Comparison of ENCODE assay signal across 8 cellular contexts in genomic region chr12:91382081-91382543, GRCh38.
A peak's percentile ranks its signal among the peaks of the same experiment; 100 is the strongest.
DNase-seq lines count a peak whose midpoint lies in the region; ATAC-seq, FAIRE-seq and TF ChIP-seq lines count a peak whose summit lies in the region.

No MANE protein-coding gene starts in this region.

- no peaks in the 10 kb centered on the region for H3K9me1 ChIP-seq in endothelial cell of umbilical vein (replicated peaks; ENCODE audit: control insufficient read depth, extremely low read depth, insufficient read depth, low read length)

- intact Hi-C loops in endothelial cell of umbilical vein (cut with micrococcal nuclease): loop anchor here (1.0 to 5.0 kb wide), 10 partner anchors 155 to 1268 kb away; no protein-coding TSS in a partner anchor

- FAIRE-seq in endothelial cell of umbilical vein (lab: Jason Lieb, UNC): no peak

- no peaks in the 10 kb centered on the region for H3K36me3 ChIP-seq in BLaER1
- H3K36me3 ChIP-seq in endothelial cell of umbilical vein (ENCODE audit: control insufficient read depth in 2 of 2, extremely low read depth in 1 of 2, insufficient read depth in 2 of 2, low read length in 2 of 2): no peaks in the 10 kb centered on the region

- CTCF ChIA-PET in endothelial cell of umbilical vein (lab: Charles Lee): interaction anchor here (0.6 to 3.1 kb wide), 119 partner anchors 9 to 1387 kb away, joined by 3 to 154 read pairs (median 4); partner anchors contain the start of gene BTG1

- no TSS peak for BruUV-seq in endothelial cell of umbilical vein (replicated peaks; lab: Mats Ljungman, UMichigan)

- peak overlapping the region; percentile 42 for H3K4me3 ChIP-seq in BLaER1
- peak overlapping the region; percentile 17 to 66 (median 34) for H3K4me3 ChIP-seq in endothelial cell of umbilical vein (replicated peaks in 1 of 3; ENCODE audit: insufficient read depth in 1 of 3, low read depth in 1 of 3, low read length in 3 of 3)

- H3K27me3 ChIP-seq in BLaER1 (no peaks in the 10 kb centered on the region), endothelial cell of umbilical vein (ENCODE audit: control insufficient read depth in 2 of 2, insufficient read depth in 2 of 2, low read length in 2 of 2) (no peaks in the 10 kb centered on the region)

- no peaks in the 10 kb centered on the region for H4K20me1 ChIP-seq in BLaER1
- H4K20me1 ChIP-seq in endothelial cell of umbilical vein (replicated peaks; ENCODE audit: control insufficient read depth, extremely low read depth, insufficient read depth, low read length): no peaks in the 10 kb centered on the region

- TF ChIP-seq CTCF in endothelial cell of umbilical vein (IDR thresholded peaks at IDR 0.05; ENCODE audit: extremely low read depth in 1 of 2, insufficient read depth in 1 of 2, low read depth in 1 of 2, low read length in 2 of 2): peak; percentile 80 to 83

- POLR2A ChIA-PET in endothelial cell of umbilical vein (lab: Charles Lee): interaction anchor here (0.6 to 3.6 kb wide), 3 partner anchors 759 to 1026 kb away, joined by 3 to 69 read pairs (median 5); partner anchors contain the start of gene BTG1

- peak overlapping the region; percentile 56; the same call in 1 of the 2 replicates for H3K9ac ChIP-seq in BLaER1
- H3K9ac ChIP-seq in endothelial cell of umbilical vein (replicated peaks; ENCODE audit: extremely low read depth, insufficient read depth, low read length): peak overlapping the region; percentile 62

- no peak for TF ChIP-seq POLR2A in endothelial cell of umbilical vein (IDR thresholded peaks at IDR 0.05; ENCODE audit: low read depth, low read length)

- H3K27ac ChIP-seq in BLaER1 (0 out of 2 replicates have a peak overlapping the region, but pooled peaks have one; percentile 45), endothelial cell of umbilical vein (ENCODE audit: insufficient read depth, low read depth, low read length) (peak overlapping the region; percentile 54)

- H3K4me1 ChIP-seq in BLaER1 (peaks cover 10% of the 10 kb centered on the region), endothelial cell of umbilical vein (ENCODE audit: control insufficient read depth, extremely low read depth, insufficient read depth, low read length) (peaks cover 8% of the 10 kb centered on the region)

- no peaks in the 10 kb centered on the region for H3K79me2 ChIP-seq in endothelial cell of umbilical vein (ENCODE audit: control insufficient read depth, insufficient read depth, low read length)

- dilution Hi-C loops in endothelial cell of umbilical vein (cut with MboI; ENCODE audit: extremely low pct_ligation_motif_present, low sequenced_read_pairs): no loop called here

- H2AFZ ChIP-seq in endothelial cell of umbilical vein (ENCODE audit: low read depth, low read length): peak overlapping the region; percentile 36

- peak; percentile 86 for ATAC-seq in GM19438 (IDR thresholded peaks at IDR 0.05; ENCODE audit: low read depth, unreplicated experiment)

- H3K9me3 ChIP-seq in BLaER1: no peaks in the 10 kb centered on the region
- no peaks in the 10 kb centered on the region for H3K9me3 ChIP-seq in endothelial cell of umbilical vein (replicated peaks; ENCODE audit: control insufficient read depth, insufficient read depth, low read length)

- DNase-seq in HS-27A (ENCODE audit: low read depth) (peak; percentile 59), NOMO-1 treated with DMSO at 0.1 percent for 48 hours (lab: John Stamatoyannopoulos, UW; ENCODE audit: unreplicated experiment) (peak; percentile 73), endothelial cell of umbilical vein (ENCODE audit: low read depth, low spot score) (peak; percentile 91), middle frontal gyrus (ENCODE audit: extremely low spot score, low spot score) (peak; percentile 78)
- peak; percentile 68 for DNase-seq in activated CD8-positive, alpha-beta memory T cell treated with anti-CD3 and anti-CD28 coated beads, Interleukin-2, amount 50 U/mL, for 1 hour (ENCODE audit: extremely low read depth)
- DNase-seq in stimulated activated CD8-positive, alpha-beta memory T cell treated with anti-CD3 and anti-CD28 coated beads, Interleukin-2, amount 100 ng/mL, for 1 hour (ENCODE audit: low read depth in 2 of 2): peak; percentile 75 to 78

- H3K4me2 ChIP-seq in BLaER1: peak overlapping the region; percentile 36
- H3K4me2 ChIP-seq in endothelial cell of umbilical vein (ENCODE audit: insufficient read depth, low read length): peak overlapping the region; percentile 86

TF ChIP-seq in endothelial cell of umbilical vein, 7 proteins besides CTCF, POLR2A, EP300 and RAD21:
- TF ChIP-seq POLR2AphosphoS5 (IDR thresholded peaks at IDR 0.05; ENCODE audit: insufficient read depth, low read depth, low read length): no peak
- no peak for TF ChIP-seq MAX (IDR thresholded peaks at IDR 0.05; ENCODE audit: insufficient read depth, insufficient read length)
- no peak for TF ChIP-seq FOS (IDR thresholded peaks at IDR 0.05; ENCODE audit: borderline replicate concordance, insufficient read depth, low read length)

Comparison
In these comparisons a context has a peak if more than half of its experiments do, and no peak if none do; other contexts are left out.
1. Peak in every context shown above with its lines: DNase-seq, ATAC-seq, H3K4me3 ChIP-seq and H3K27ac ChIP-seq.